ENCODE assay signal across 15 cellular contexts in genomic region chr5:72938206-72938605, GRCh38. TPM values are rescaled to one million over a fixed set of nuclear protein-coding genes. Genes with fewer than 3 reads are reported as not detected.
DNase-seq lines count a peak whose midpoint lies in the region; ATAC-seq and TF ChIP-seq lines count a peak whose summit lies in the region.
"Had no signal": no experiment of that assay in that cellular context is flagged by ENCODE, and none has a peak within 500 bp of the region (broad histone marks: within the 10 kb centered on the region; RNA-seq: fewer than 3 reads in every experiment).

No MANE protein-coding gene starts in this region.

- H4K20me1 ChIP-seq in smooth muscle cell (ENCODE audit: low read depth), result no peaks in the 10 kb centered on the region

- intact Hi-C loops in left colon (cut with DNase I, micrococcal nuclease) (no loop called here), psoas muscle (cut with DNase I) (no loop called here)

- H3K9ac ChIP-seq in smooth muscle cell (ENCODE audit: low read depth), result no peak overlapping the region

- H3K27ac ChIP-seq in psoas muscle, result peak overlapping the region; percentile 30
- no peak overlapping the region for H3K27ac ChIP-seq in smooth muscle cell (ENCODE audit: low read depth)
- H3K27ac ChIP-seq: epithelial cell of prostate, PC-9 had no signal

- ATAC-seq in left colon (peak; percentile 94), psoas muscle (no peak), GM21528 (IDR thresholded peaks at IDR 0.05; ENCODE audit: low FRiP score, unreplicated experiment) (no peak)
- ATAC-seq: activated CD8-positive, alpha-beta T cell treated with anti-CD3 and anti-CD28 coated beads, Interleukin-2, amount 10 ng/mL, durations not matched to agents 7 days and 5 days had no signal

- no peak overlapping the region for H2AFZ ChIP-seq in smooth muscle cell (ENCODE audit: low read depth)

- 0 to 12% (median 2%) methylated on average over 1 of the region's 1 CpG for WGBS in psoas muscle, 3 donors
- 84% methylated on average over 1 of the region's 1 CpG for WGBS in smooth muscle cell (ENCODE audit: low lambda C conversion rate)

- H3F3A ChIP-seq in smooth muscle cell (ENCODE audit: low read depth), result no peaks in the 10 kb centered on the region

- H3K79me2 ChIP-seq in smooth muscle cell (ENCODE audit: low read depth), result no peaks in the 10 kb centered on the region

- TF ChIP-seq CTCF in epithelial cell of proximal tubule (conservative IDR thresholded peaks at IDR 0.05; ENCODE audit: low read depth, low read length) (no peak), psoas muscle (IDR thresholded peaks at IDR 0.05) (no peak), smooth muscle cell (IDR thresholded peaks at IDR 0.05; ENCODE audit: borderline replicate concordance, insufficient read depth, poor library complexity, severe bottlenecking) (no peak)

- H3K36me3 ChIP-seq in psoas muscle (ENCODE audit: insufficient read depth in 1 of 2, low read depth in 1 of 2), result no peaks in the 10 kb centered on the region
- no peaks in the 10 kb centered on the region for H3K36me3 ChIP-seq in smooth muscle cell (ENCODE audit: low read depth)

- H3K9me3 ChIP-seq in psoas muscle (no peaks in the 10 kb centered on the region), smooth muscle cell (replicated peaks; ENCODE audit: low read depth) (no peaks in the 10 kb centered on the region)

- H3K4me1 ChIP-seq in psoas muscle (no peaks in the 10 kb centered on the region), smooth muscle cell (ENCODE audit: low read depth) (no peaks in the 10 kb centered on the region)

- H3K27me3 ChIP-seq in psoas muscle (ENCODE audit: insufficient read depth in 3 of 3, low read length in 2 of 3) (no peaks in the 10 kb centered on the region), smooth muscle cell (ENCODE audit: low read depth) (no peaks in the 10 kb centered on the region)

- H3K4me3 ChIP-seq in epithelial cell of proximal tubule (ENCODE audit: low read depth, low read length) (no peak overlapping the region), psoas muscle (no peak overlapping the region), smooth muscle cell (no peak overlapping the region)
- H3K4me3 ChIP-seq: PC-9 had no signal

- DNase-seq in HuH-7 (ENCODE audit: low spot score) (peak; percentile 65), epithelial cell of proximal tubule (ENCODE audit: low read depth) (peak; percentile 89), left colon (no peak), psoas muscle (no peak), NCI-H2107 (lab: John Stamatoyannopoulos, UW) (no peak), smooth muscle cell (lab: John Stamatoyannopoulos, UW; ENCODE audit: unreplicated experiment) (no peak), DMS53 treated with DMSO at 0.1 percent for 48 hours (lab: John Stamatoyannopoulos, UW; ENCODE audit: unreplicated experiment) (no peak)
- DNase-seq: activated CD8-positive, alpha-beta T cell treated with anti-CD3 and anti-CD28 coated beads, Interleukin-2, amount 10 ng/mL, durations not matched to agents 7 days and 5 days; hippocampal formation; NCI-H2029; PC-9; small intestine; stimulated activated naive CD4-positive, alpha-beta T cell treated with Interleukin-2 at 50 U/mL for 16 hours had no signal

- H3K4me2 ChIP-seq in smooth muscle cell, result no peak overlapping the region
- H3K4me2 ChIP-seq: PC-9 had no signal

RNA-seq across cellular contexts. Expression of gene FCHO2, which starts 17.6 kb away (rescaled TPM):
- 5.5 and 5.9 TPM in 2 replicates for total RNA-seq in epithelial cell of proximal tubule
- 10 to 100 TPM; 46.6 to 47.5 TPM for total RNA-seq in left colon
- total RNA-seq in psoas muscle, result 10 to 100 TPM; 16.6 to 19.9 (median 18.0) TPM
- polyA plus RNA-seq in psoas muscle, result 1 to 10 TPM; 4.0 to 6.1 (median 5.4) TPM
- total RNA-seq in smooth muscle cell, result 16.1 and 27.8 TPM in 2 replicates
- 4.9 and 6.0 TPM in 2 replicates for polyA plus RNA-seq in smooth muscle cell

Comparison
In these comparisons a context has a peak if more than half of its experiments do, and no peak if none do; other contexts are left out.
1. DNase-seq: peak in HuH-7 (single experiment) and epithelial cell of proximal tubule (single experiment); none in left colon (0 of 2), psoas muscle (0 of 2), NCI-H2107 (single experiment), smooth muscle cell (single experiment) and DMS53 treated with DMSO at 0.1 percent for 48 hours (single experiment).